20 cellular contexts compared by ENCODE assay signal in the genomic region with DNA sequence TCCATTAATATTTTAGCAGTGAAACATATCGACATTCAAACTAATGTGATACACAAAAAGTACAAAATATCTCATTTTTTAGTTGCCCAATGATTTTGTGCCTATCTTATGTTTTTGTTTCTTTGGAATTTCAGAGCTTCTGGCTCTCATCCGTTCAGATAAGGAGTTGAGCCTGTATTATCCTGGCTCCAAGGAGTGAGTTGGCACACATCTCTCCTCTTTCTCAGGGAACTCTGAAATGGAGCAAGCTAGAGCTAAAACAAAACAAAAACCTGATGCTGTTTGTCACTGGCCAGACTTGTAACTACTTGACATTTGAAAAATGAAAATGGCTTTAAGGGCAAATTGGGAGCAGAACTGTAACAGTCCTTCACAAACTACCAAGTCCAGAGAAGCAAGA.
DNase-seq lines count a peak whose midpoint lies in the region; ATAC-seq and TF ChIP-seq lines count a peak whose summit lies in the region.
"Had no signal": no experiment of that assay in that cellular context is flagged by ENCODE, and none has a peak within 500 bp of the region (broad histone marks: within the 10 kb centered on the region; RNA-seq: fewer than 3 reads in every experiment).

No MANE protein-coding gene starts in this region.

- intact Hi-C loops in left cardiac atrium (cut with DNase I) = no loop called here
- intact Hi-C loops in cardiac septum (cut with DNase I) = no loop called here
- intact Hi-C loops in right cardiac atrium (cut with DNase I) = no loop called here

- H3K79me2 ChIP-seq in smooth muscle cell (ENCODE audit: low read depth) = no peaks in the 10 kb centered on the region

- H3K4me1 ChIP-seq in right cardiac atrium (ENCODE audit: control insufficient read depth, insufficient read depth, low read length) = no peaks in the 10 kb centered on the region
- no peaks in the 10 kb centered on the region for H3K4me1 ChIP-seq in smooth muscle cell (ENCODE audit: low read depth)
- H3K4me1 ChIP-seq: BLaER1 treated with 17β-estradiol and CSF1 and Interleukin-3, amounts not matched to agents 10 nM and 100 nM had no signal

- no peak overlapping the region for H3K27ac ChIP-seq in right cardiac atrium (ENCODE audit: low read length)
- peak overlapping the region; percentile 19 for H3K27ac ChIP-seq in smooth muscle cell (ENCODE audit: low read depth)
- H3K27ac ChIP-seq: BLaER1 treated with 17β-estradiol and CSF1 and Interleukin-3, amounts not matched to agents 10 nM and 100 nM had no signal

- no peak overlapping the region for H3K9ac ChIP-seq in smooth muscle cell (ENCODE audit: low read depth)
- H3K9ac ChIP-seq: BLaER1 treated with 17β-estradiol and CSF1 and Interleukin-3, amounts not matched to agents 10 nM and 100 nM had no signal

- ATAC-seq in left cardiac atrium (peak; percentile 76 to 87), right cardiac atrium (peak; percentile 77 to 87), HG02973 (IDR thresholded peaks at IDR 0.05; ENCODE audit: unreplicated experiment) (no peak)
- ATAC-seq: GM12878, HCT116, HepG2 had no signal

- WGBS in right cardiac atrium = 30% methylated on average over 2 of the region's 2 CpGs
- 50% methylated on average over 2 of the region's 2 CpGs for WGBS in smooth muscle cell (ENCODE audit: low lambda C conversion rate)

- no peak for TF ChIP-seq CTCF in smooth muscle cell (IDR thresholded peaks at IDR 0.05; ENCODE audit: borderline replicate concordance, insufficient read depth, poor library complexity, severe bottlenecking)

- H3K9me3 ChIP-seq in right cardiac atrium (ENCODE audit: control insufficient read depth, low read length) (no peaks in the 10 kb centered on the region), smooth muscle cell (replicated peaks; ENCODE audit: low read depth) (no peaks in the 10 kb centered on the region)

- H3K4me2 ChIP-seq in smooth muscle cell = no peak overlapping the region
- H3K4me2 ChIP-seq: BLaER1 treated with 17β-estradiol and CSF1 and Interleukin-3, amounts not matched to agents 10 nM and 100 nM had no signal

- H2AFZ ChIP-seq in smooth muscle cell (ENCODE audit: low read depth) = peak overlapping the region; percentile 70

- no peaks in the 10 kb centered on the region for H3F3A ChIP-seq in smooth muscle cell (ENCODE audit: low read depth)

- H3K27me3 ChIP-seq in right cardiac atrium (ENCODE audit: control insufficient read depth, insufficient read depth) (no peaks in the 10 kb centered on the region), smooth muscle cell (ENCODE audit: low read depth) (no peaks in the 10 kb centered on the region)
- H3K27me3 ChIP-seq: BLaER1 treated with 17β-estradiol and CSF1 and Interleukin-3, amounts not matched to agents 10 nM and 100 nM had no signal

- H4K20me1 ChIP-seq in smooth muscle cell (ENCODE audit: low read depth) = no peaks in the 10 kb centered on the region
- H4K20me1 ChIP-seq: BLaER1 treated with 17β-estradiol and CSF1 and Interleukin-3, amounts not matched to agents 10 nM and 100 nM had no signal

- H3K4me3 ChIP-seq in right cardiac atrium (ENCODE audit: low read length) = no peak overlapping the region
- no peak overlapping the region for H3K4me3 ChIP-seq in smooth muscle cell
- H3K4me3 ChIP-seq: BLaER1 treated with 17β-estradiol and CSF1 and Interleukin-3, amounts not matched to agents 10 nM and 100 nM; GM12878 had no signal

- H3K36me3 ChIP-seq in smooth muscle cell (ENCODE audit: low read depth) = no peaks in the 10 kb centered on the region
- H3K36me3 ChIP-seq: BLaER1 treated with 17β-estradiol and CSF1 and Interleukin-3, amounts not matched to agents 10 nM and 100 nM had no signal

- no peak for DNase-seq in left cardiac atrium
- DNase-seq in cardiac septum (ENCODE audit: low spot score) = no peak
- DNase-seq in right cardiac atrium = peak in 1 of 3 donors; percentile 15
- no peak for DNase-seq in smooth muscle cell (lab: John Stamatoyannopoulos, UW; ENCODE audit: unreplicated experiment)
- no peak for DNase-seq in RPMI8226
- no peak for DNase-seq in activated gamma-delta T cell treated with Interleukin-2 at 50 U/mL for 16 hours
- DNase-seq: CD8-positive, alpha-beta memory T cell; COR-L47; DMS 273 treated with DMSO at 0.1 percent for 48 hours; DMS53; DND-41; EL; GOT3; H7; HFFc6 had no signal
